ENCODE assay signal across 8 cellular contexts in genomic region chr11:119382101-119382500, GRCh38. TPM values are rescaled to one million over a fixed set of nuclear protein-coding genes. Genes with fewer than 3 reads are reported as not detected.
DNase-seq lines count a peak whose midpoint lies in the region; TF ChIP-seq lines count a peak whose summit lies in the region.

No MANE protein-coding gene starts in this region.

- DNase-seq in GM06990 (ENCODE audit: extremely low read depth, insufficient read length) (no peak), NB4 (ENCODE audit: low read depth) (no peak), esophagus squamous epithelium (lab: John Stamatoyannopoulos, UW) (no peak), NCI-H2171 (lab: John Stamatoyannopoulos, UW) (no peak), NCI-H526 treated with DMSO at 0.1 percent for 48 hours (lab: John Stamatoyannopoulos, UW) (no peak), NCI-H2196 (lab: John Stamatoyannopoulos, UW; ENCODE audit: unreplicated experiment) (no peak)
- DNase-seq in stimulated activated CD4-positive, alpha-beta T cell treated with anti-CD3 and anti-CD28 coated beads, Interleukin-12 subunit alpha, Interleukin-12 subunit beta, amount 100 ng/mL, for 4 hours: no peak

- H3K9me3 ChIP-seq in esophagus squamous epithelium: no peaks in the 10 kb centered on the region

- TF ChIP-seq CTCF in GM06990 (IDR thresholded peaks at IDR 0.05; ENCODE audit: insufficient read depth, low read length, poor library complexity, severe bottlenecking) (no peak), NB4 (IDR thresholded peaks at IDR 0.05; ENCODE audit: low read depth, low read length) (no peak), esophagus squamous epithelium (IDR thresholded peaks at IDR 0.05) (no peak)

- WGBS in esophagus squamous epithelium, 2 donors: 8 to 15% methylated on average over 9 of the region's 9 CpGs

- no peaks in the 10 kb centered on the region; the same call in none of the 2 replicates for H3K27me3 ChIP-seq in GM06990 (replicated peaks; ENCODE audit: control insufficient read depth, insufficient read depth, low read length)
- H3K27me3 ChIP-seq in esophagus squamous epithelium: peaks cover 0 to 9% (median 0%) of the 10 kb centered on the region in 4 donors
- no peaks in the 10 kb centered on the region for H3K27me3 ChIP-seq in rectal smooth muscle tissue (ENCODE audit: control insufficient read depth, insufficient read depth, low read length)

- H3K27ac ChIP-seq in esophagus squamous epithelium (peak overlapping the region in 3 of 4 donors; percentile 58 to 80 (median 59)), rectal smooth muscle tissue (ENCODE audit: low read depth, low read length) (no peak overlapping the region)

- no peak overlapping the region for H3K9ac ChIP-seq in rectal smooth muscle tissue (ENCODE audit: low read length)

- H3K4me1 ChIP-seq in esophagus squamous epithelium (peaks cover 5 to 36% (median 21%) of the 10 kb centered on the region in 3 donors), rectal smooth muscle tissue (ENCODE audit: control insufficient read depth, insufficient read depth, low read length) (peaks cover 12% of the 10 kb centered on the region)

- H3K36me3 ChIP-seq in GM06990 (ENCODE audit: control insufficient read depth, insufficient read depth, low read length) (no peaks in the 10 kb centered on the region), esophagus squamous epithelium (no peaks in the 10 kb centered on the region), rectal smooth muscle tissue (ENCODE audit: control insufficient read depth, insufficient read depth, low read length) (no peaks in the 10 kb centered on the region)

- intact Hi-C loops in esophagus squamous epithelium (cut with DNase I): no loop called here

- H3K4me3 ChIP-seq in GM06990 (replicated peaks; ENCODE audit: low read depth, low read length): peak overlapping the region; percentile 65
- peak overlapping the region; percentile 64 for H3K4me3 ChIP-seq in NB4 (ENCODE audit: low read depth, low read length)
- peak overlapping the region in 3 of 4 donors; percentile 49 to 70 (median 52) for H3K4me3 ChIP-seq in esophagus squamous epithelium
- peak overlapping the region; percentile 81 for H3K4me3 ChIP-seq in rectal smooth muscle tissue (ENCODE audit: low read length)

- TF ChIP-seq POLR2A in NB4 (IDR thresholded peaks at IDR 0.05; ENCODE audit: extremely low read depth, insufficient read length) (no peak), esophagus squamous epithelium (IDR thresholded peaks at IDR 0.05) (no peak)

RNA-seq across cellular contexts. Expression of gene USP2, which starts 0.6 kb away (rescaled TPM):
- total RNA-seq in esophagus squamous epithelium: 1 to 10 TPM; 1.9 to 9.6 (median 4.8) TPM

RNA-seq across cellular contexts. Expression of gene MFRP, which starts 35.6 kb away (rescaled TPM):
- not detected for total RNA-seq in esophagus squamous epithelium

RNA-seq across cellular contexts. Expression of gene THY1, which starts 40.9 kb away (rescaled TPM):
- 1 to 10 TPM in 3 of 4 donors, under 1 TPM in 1; 0.57 to 7.6 (median 2.9) TPM for total RNA-seq in esophagus squamous epithelium

RNA-seq across cellular contexts. Expression of gene C1QTNF5, which starts 41.4 kb away (rescaled TPM):
- total RNA-seq in esophagus squamous epithelium: 10 to 100 TPM in 2 of 4 donors, 1 to 10 TPM in 2; 5.3 to 18.8 (median 10.3) TPM

RNA-seq across cellular contexts. Expression of gene RNF26, which starts 47.8 kb away (rescaled TPM):
- total RNA-seq in esophagus squamous epithelium: 10 to 100 TPM; 10.5 to 17.9 (median 12.2) TPM
